ENCODE assay signal across 25 cellular contexts in genomic region chr4:145530189-145530588, GRCh38. TPM values are rescaled to one million over a fixed set of nuclear protein-coding genes. Genes with fewer than 3 reads are reported as not detected.
DNase-seq lines count a peak whose midpoint lies in the region; ATAC-seq, FAIRE-seq and TF ChIP-seq lines count a peak whose summit lies in the region.
"Had no signal": no experiment of that assay in that cellular context is flagged by ENCODE, and none has a peak within 500 bp of the region (broad histone marks: within the 10 kb centered on the region; RNA-seq: fewer than 3 reads in every experiment).

No MANE protein-coding gene starts in this region.

- H3K18ac ChIP-seq in mesenchymal stem cell (ENCODE audit: low read depth in 1 of 2, low read length in 2 of 2) = no peak overlapping the region

- H3K79me2 ChIP-seq in KMS-11 (ENCODE audit: insufficient read depth, low read depth) = peaks cover 7% of the 10 kb centered on the region; the same call in 1 of the 2 replicates

- H3K27me3 ChIP-seq in KMS-11 (ENCODE audit: insufficient read depth, low read depth) (no peaks in the 10 kb centered on the region), mesenchymal stem cell (ENCODE audit: control insufficient read depth in 1 of 2, insufficient read depth in 1 of 2, low read length in 2 of 2) (no peaks in the 10 kb centered on the region)
- H3K27me3 ChIP-seq: BLaER1 treated with 17β-estradiol and CSF1 and Interleukin-3, amounts not matched to agents 10 nM and 100 nM; gastrocnemius medialis; sigmoid colon had no signal

- H3K4me1 ChIP-seq in KMS-11 (ENCODE audit: low read depth, poor library complexity, severe bottlenecking) = peaks cover 60% of the 10 kb centered on the region
- H3K4me1 ChIP-seq in mesenchymal stem cell (ENCODE audit: control insufficient read depth, insufficient read depth, low read depth, low read length) = peaks cover 9% of the 10 kb centered on the region

- H2AFZ ChIP-seq in KMS-11 (ENCODE audit: low read depth) (no peak overlapping the region), mesenchymal stem cell (ENCODE audit: low read depth, low read length) (no peak overlapping the region)
- H2AFZ ChIP-seq: GM23338 had no signal

- H2BK120ac ChIP-seq in mesenchymal stem cell (ENCODE audit: low read depth, low read length) = no peak overlapping the region

- no peaks in the 10 kb centered on the region for H3K9me3 ChIP-seq in mesenchymal stem cell (ENCODE audit: control insufficient read depth, low read length)
- H3K9me3 ChIP-seq: BLaER1 treated with 17β-estradiol and CSF1 and Interleukin-3, amounts not matched to agents 10 nM and 100 nM; gastrocnemius medialis; prostate gland; sigmoid colon had no signal

- no peak overlapping the region for H2BK15ac ChIP-seq in mesenchymal stem cell (ENCODE audit: low read depth, poor library complexity, severe bottlenecking)

- no peak for TF ChIP-seq CTCF in KMS-11 (conservative IDR thresholded peaks at IDR 0.05; ENCODE audit: low read depth, low read length)
- TF ChIP-seq CTCF in GM13977 (IDR thresholded peaks at IDR 0.05; ENCODE audit: extremely low read depth, insufficient read depth, missing control alignments) = no peak

- no peak for FAIRE-seq in GM12891 (lab: Jason Lieb, UNC)

- H3K4ac ChIP-seq in mesenchymal stem cell (ENCODE audit: low read depth in 1 of 2, low read length in 2 of 2) = no peak overlapping the region

- no peak overlapping the region for H4K8ac ChIP-seq in mesenchymal stem cell (ENCODE audit: low read length)

- no peak overlapping the region for H2BK5ac ChIP-seq in mesenchymal stem cell (ENCODE audit: low read depth, low read length, poor library complexity, severe bottlenecking)

- peak overlapping the region; percentile 77 for H3K4me2 ChIP-seq in KMS-11
- no peak overlapping the region for H3K4me2 ChIP-seq in mesenchymal stem cell (ENCODE audit: low read length, poor library complexity, severe bottlenecking)
- H3K4me2 ChIP-seq: GM23338 had no signal

- peaks cover 5% of the 10 kb centered on the region; the same call in 1 of the 2 replicates for H4K20me1 ChIP-seq in KMS-11 (ENCODE audit: insufficient read depth)

- peak; percentile 64 for ATAC-seq in GM18873 (IDR thresholded peaks at IDR 0.05; ENCODE audit: low FRiP score, unreplicated experiment)
- ATAC-seq in GM21786 (IDR thresholded peaks at IDR 0.05; ENCODE audit: unreplicated experiment) = peak; percentile 41
- ATAC-seq: gastrocnemius medialis; GM23338; stimulated activated memory B cell treated with anti-CD40 and anti-IgM and Interleukin-4, amounts not matched to agents 10 μg/mL and 1 μg/mL and 100 μg/mL, for 72 hours had no signal

- no peak overlapping the region for H3K14ac ChIP-seq in mesenchymal stem cell (ENCODE audit: low read length in 2 of 2)

- in situ Hi-C loops in GM13977 (cut with MboI; ENCODE audit: low pct_unique_long_range_greater_than_20kb, low sequenced_read_pairs, unreplicated experiment) = no loop called here

- peak overlapping the region; percentile 48 for H2AK5ac ChIP-seq in mesenchymal stem cell (ENCODE audit: low read length, severe bottlenecking)

- no peaks in the 10 kb centered on the region for H3K36me3 ChIP-seq in KMS-11 (ENCODE audit: insufficient read depth)
- H3K36me3 ChIP-seq in mesenchymal stem cell (ENCODE audit: control insufficient read depth in 1 of 2, insufficient read depth in 2 of 2, low read depth in 1 of 2, low read length in 2 of 2) = peaks cover 0 to 5% of the 10 kb centered on the region in 2 experiments
- H3K36me3 ChIP-seq: prostate gland, sigmoid colon had no signal

- no peak for TF ChIP-seq POLR2A in GM12891 (IDR thresholded peaks at IDR 0.05; ENCODE audit: low read depth, low read length)

- H3K4me3 ChIP-seq in KMS-11 (IDR thresholded peaks at IDR 0.05; ENCODE audit: insufficient read depth, low read depth, low read length) (no peak overlapping the region), mesenchymal stem cell (ENCODE audit: insufficient read depth in 1 of 2, low read depth in 1 of 2, low read length in 2 of 2) (no peak overlapping the region)
- H3K4me3 ChIP-seq: BLaER1 treated with 17β-estradiol and CSF1 and Interleukin-3, amounts not matched to agents 10 nM and 100 nM; gastrocnemius medialis; GM23338; prostate gland; sigmoid colon had no signal

- peak overlapping the region; percentile 24; the same call in 1 of the 2 replicates for H3K27ac ChIP-seq in KMS-11
- H3K27ac ChIP-seq in mesenchymal stem cell (ENCODE audit: low read length, poor library complexity, severe bottlenecking) = no peak overlapping the region
- H3K27ac ChIP-seq: prostate gland, sigmoid colon had no signal

- no peak overlapping the region for H2BK12ac ChIP-seq in mesenchymal stem cell (ENCODE audit: low read length in 2 of 2)

- WGBS in mesenchymal stem cell = 92% methylated on average over 2 of the region's 2 CpGs

- no peak overlapping the region for H3K23ac ChIP-seq in mesenchymal stem cell (ENCODE audit: low read length in 2 of 2)

- H3K79me1 ChIP-seq in mesenchymal stem cell (replicated peaks; ENCODE audit: low read length, poor library complexity, severe bottlenecking) = peaks cover 36% of the 10 kb centered on the region

- DNase-seq in mesenchymal stem cell (no peak), GM13977 (ENCODE audit: low spot score) (no peak), mesenteric fat pad (ENCODE audit: low spot score) (no peak), GM12891 (ENCODE audit: insufficient read length, low spot score) (no peak)
- DNase-seq: activated CD4-positive, alpha-beta T cell treated with anti-CD3 and anti-CD28 coated beads for 4 hours; activated gamma-delta T cell treated with Interleukin-2 at 50 U/mL for 16 hours; activated T-cell treated with anti-CD3 and anti-CD28 coated beads, Interleukin-2, amount 50 U/mL, for 24 hours; central memory CD4-positive, alpha-beta T cell; DMS79 treated with DMSO at 0.1 percent for 48 hours; gastrocnemius medialis; HFFc6; NCI-H446 treated with DMSO at 0.1 percent for 48 hours; NCI-H82; OCI-M1; Right ventricle myocardium superior; sigmoid colon; stimulated activated CD4-positive, alpha-beta T cell treated with anti-CD3 and anti-CD28 coated beads, Interleukin-4, amount 100 ng/mL, for 4 hours; substantia nigra had no signal

- H3K9ac ChIP-seq in KMS-11 (no peak overlapping the region), mesenchymal stem cell (ENCODE audit: low read length) (no peak overlapping the region)
- H3K9ac ChIP-seq: BLaER1 treated with 17β-estradiol and CSF1 and Interleukin-3, amounts not matched to agents 10 nM and 100 nM had no signal

- H4K91ac ChIP-seq in mesenchymal stem cell (ENCODE audit: low read length) = no peak overlapping the region

TF ChIP-seq in GM12891, 5 proteins besides CTCF, POLR2A, EP300 and RAD21:
- TF ChIP-seq POLR2AphosphoS5 (IDR thresholded peaks at IDR 0.05; ENCODE audit: low read depth, low read length) = no peak
- no peak for TF ChIP-seq PAX5 (IDR thresholded peaks at IDR 0.05; ENCODE audit: insufficient read depth, low read length, severe bottlenecking)
- no peak for TF ChIP-seq TAF1 (IDR thresholded peaks at IDR 0.05; ENCODE audit: low read depth, low read length)

RNA-seq across cellular contexts. Expression of gene SMAD1, which starts 48.5 kb away (rescaled TPM):
- 16.8 TPM for polyA plus RNA-seq in mesenchymal stem cell (2013, experiment 1 of 2)
- 16.7 TPM for polyA plus RNA-seq in mesenchymal stem cell (2013, experiment 2 of 2)
- total RNA-seq in mesenteric fat pad = 14.7 TPM
- 12.4 TPM for polyA plus RNA-seq in GM12891 (2012; ENCODE audit: low read depth, missing spikeins)
